9 cellular contexts compared by ENCODE assay signal in genomic region chr6:7696061-7696460, GRCh38. TPM values are rescaled to one million over a fixed set of nuclear protein-coding genes. Genes with fewer than 3 reads are reported as not detected.
"Had no signal": no experiment of that assay in that cellular context is flagged by ENCODE, and none has a peak within 500 bp of the region (broad histone marks: within the 10 kb centered on the region; RNA-seq: fewer than 3 reads in every experiment).

No MANE protein-coding gene starts in this region.

- H3K27ac Mint-ChIP-seq: GM23338, H9 had no signal

- H3K4me3 Mint-ChIP-seq: GM23338, H9 had no signal

- ATAC-seq: GM23338 had no signal

- DNase-seq: H9, HCEC 1CT, KBM-7 had no signal

- H3K9ac ChIP-seq: KMS-11 had no signal

- H3K4me3 ChIP-seq: GM23338 had no signal

- H3K27ac ChIP-seq: KMS-11 had no signal

- FAIRE-seq: H1, H54, HTR-8/SVneo had no signal

- H3K9me3 Mint-ChIP-seq: GM23338, H9 had no signal

- H3K4me2 ChIP-seq: GM23338, KMS-11 had no signal

- H2AFZ ChIP-seq: GM23338 had no signal

RNA-seq across cellular contexts. Expression of gene BMP6, which starts 29.8 kb away (rescaled TPM):
- total RNA-seq: HT-29 had no signal
